ENCODE assay signal across 34 cellular contexts in genomic region chr18:51540562-51540961, GRCh38.
DNase-seq lines count a peak whose midpoint lies in the region; ATAC-seq, FAIRE-seq and TF ChIP-seq lines count a peak whose summit lies in the region.
"Had no signal": no experiment of that assay in that cellular context is flagged by ENCODE, and none has a peak within 500 bp of the region (broad histone marks: within the 10 kb centered on the region; RNA-seq: fewer than 3 reads in every experiment).

No MANE protein-coding gene starts in this region.

- TF ChIP-seq CTCF in HepG2 (CRISPR knock-in tag; IDR thresholded peaks at IDR 0.05), result no peak
- TF ChIP-seq CTCF in right lobe of liver (IDR thresholded peaks at IDR 0.05), result no peak
- TF ChIP-seq CTCF in A549 (IDR thresholded peaks at IDR 0.05), result no peak
- TF ChIP-seq CTCF in K562 (IDR thresholded peaks at IDR 0.05 in 2 of 3, conservative IDR thresholded peaks at IDR 0.05 in 1 of 3; ENCODE audit: insufficient read depth in 2 of 3, low read depth in 1 of 3, low read length in 3 of 3), result no peak
- no peak for TF ChIP-seq CTCF in H1 (IDR thresholded peaks at IDR 0.05; ENCODE audit: control extremely low read depth in 1 of 3, insufficient read depth in 1 of 3, low read depth in 1 of 3, low read length in 3 of 3)

- H3K9ac ChIP-seq in HepG2 (ENCODE audit: insufficient read depth, low read depth, low read length) (no peak overlapping the region), K562 (ENCODE audit: insufficient read depth in 1 of 2, low read depth in 2 of 2, low read length in 2 of 2) (no peak overlapping the region), H1 (replicated peaks in 1 of 4; ENCODE audit: extremely low read depth in 1 of 4, low read depth in 3 of 4, low read length in 3 of 4) (no peak overlapping the region)
- H3K9ac ChIP-seq: BLaER1; BLaER1 treated with 17β-estradiol and CSF1 and Interleukin-3, amounts not matched to agents 10 nM and 100 nM had no signal

- H4K20me1 ChIP-seq in HepG2 (ENCODE audit: insufficient read depth, low read length) (no peaks in the 10 kb centered on the region), K562 (replicated peaks; ENCODE audit: control insufficient read depth, insufficient read depth, low read length) (no peaks in the 10 kb centered on the region), H1 (replicated peaks in 1 of 2; ENCODE audit: control insufficient read depth in 1 of 2, insufficient read depth in 2 of 2, low read length in 2 of 2) (no peaks in the 10 kb centered on the region)
- H4K20me1 ChIP-seq: BLaER1; BLaER1 treated with 17β-estradiol and CSF1 and Interleukin-3, amounts not matched to agents 10 nM and 100 nM had no signal

- H3K14ac ChIP-seq in H1 (ENCODE audit: insufficient read length), result no peak overlapping the region

- H3K4me2 ChIP-seq in HepG2 (ENCODE audit: low read depth, low read length) (no peak overlapping the region), A549 (no peak overlapping the region), K562 (ENCODE audit: insufficient read depth, low read length) (no peak overlapping the region), H1 (ENCODE audit: insufficient read depth in 1 of 2, low read depth in 2 of 2, low read length in 2 of 2) (no peak overlapping the region)
- H3K4me2 ChIP-seq: BLaER1; BLaER1 treated with 17β-estradiol and CSF1 and Interleukin-3, amounts not matched to agents 10 nM and 100 nM had no signal

- H2BK120ac ChIP-seq in H1 (replicated peaks; ENCODE audit: low read depth, low read length), result no peak overlapping the region

- TF ChIP-seq RAD21 in HepG2 (CRISPR knock-in tag; IDR thresholded peaks at IDR 0.05) (no peak), A549 (conservative IDR thresholded peaks at IDR 0.05 in 1 of 2, IDR thresholded peaks at IDR 0.05 in 1 of 2) (no peak), K562 (CRISPR knock-in tag; conservative IDR thresholded peaks at IDR 0.05 in 1 of 2, IDR thresholded peaks at IDR 0.05 in 1 of 2) (no peak), H1 (IDR thresholded peaks at IDR 0.05 in 1 of 2, conservative IDR thresholded peaks at IDR 0.05 in 1 of 2; ENCODE audit: low read depth in 2 of 2, low read length in 2 of 2) (no peak)

- FAIRE-seq in HepG2 (lab: Jason Lieb, UNC) (no peak), A549 (lab: Jason Lieb, UNC) (no peak), K562 (lab: Jason Lieb, UNC) (no peak), H1 (lab: Jason Lieb, UNC) (no peak)
- FAIRE-seq: A204.1, D721Med had no signal

- no peak overlapping the region for H4K91ac ChIP-seq in H1 (replicated peaks; ENCODE audit: insufficient read length, low read length)

- CTCF ChIA-PET in HepG2 (lab: Yijun Ruan, JAX; ENCODE audit: low intra/inter-chr PET ratio, low total read pairs) (no interaction called here), A549 (lab: Yijun Ruan, JAX) (no interaction called here), K562 (lab: Yijun Ruan, JAX; ENCODE audit: low intra/inter-chr PET ratio) (no interaction called here), H1 (lab: Charles Lee; ENCODE audit: partially characterized antibody) (interaction anchor here (0.6 kb wide), 1 partner anchor 26 kb away, joined by 3 read pairs; no protein-coding TSS in a partner anchor)

- H2BK20ac ChIP-seq in H1 (ENCODE audit: low read length), result no peak overlapping the region

- H3K18ac ChIP-seq in H1 (ENCODE audit: extremely low read depth, low read length), result no peak overlapping the region

- no peak overlapping the region for H2AK5ac ChIP-seq in H1 (ENCODE audit: low read depth, low read length)

- ATAC-seq in HepG2 (no peak), right lobe of liver (no peak), A549 (no peak), K562 (no peak)
- ATAC-seq: CD8-positive, alpha-beta T cell had no signal

- H3K36me3 ChIP-seq in HepG2 (replicated peaks in 1 of 2; ENCODE audit: control insufficient read depth in 1 of 2, insufficient read depth in 2 of 2, low read length in 2 of 2), result no peaks in the 10 kb centered on the region
- no peaks in the 10 kb centered on the region for H3K36me3 ChIP-seq in right lobe of liver
- H3K36me3 ChIP-seq in K562 (ENCODE audit: control insufficient read depth, insufficient read depth, low read length), result no peaks in the 10 kb centered on the region
- no peaks in the 10 kb centered on the region; a peak in 1 of 8 replicates for H3K36me3 ChIP-seq in H1 (ENCODE audit: control insufficient read depth in 2 of 4, insufficient read depth in 4 of 4, low read length in 3 of 4)
- H3K36me3 ChIP-seq: BE2C; BLaER1; BLaER1 treated with 17β-estradiol and CSF1 and Interleukin-3, amounts not matched to agents 10 nM and 100 nM had no signal

- no peak for TF ChIP-seq POLR2A in HepG2 (IDR thresholded peaks at IDR 0.05; ENCODE audit: insufficient read depth in 1 of 2, low read depth in 2 of 2, low read length in 2 of 2)
- no peak for TF ChIP-seq POLR2A in right lobe of liver (IDR thresholded peaks at IDR 0.05)
- no peak for TF ChIP-seq POLR2A in A549 (IDR thresholded peaks at IDR 0.05; ENCODE audit: low read length)
- no peak for TF ChIP-seq POLR2A in K562 (conservative IDR thresholded peaks at IDR 0.05)
- no peak for TF ChIP-seq POLR2A in H1 (IDR thresholded peaks at IDR 0.05; ENCODE audit: control extremely low read depth in 1 of 2, low read depth in 2 of 2, low read length in 2 of 2)

- H2BK15ac ChIP-seq in H1 (ENCODE audit: low read length), result no peak overlapping the region

- in situ Hi-C loops in HepG2 (cut with HindIII; ENCODE audit: extremely low pct_ligation_motif_present, low pct_unique_long_range_greater_than_20kb), result no loop called here
- in situ Hi-C loops in K562 (cut with MboI), result no loop called here

- H3K79me2 ChIP-seq in HepG2 (ENCODE audit: insufficient read depth, low read length) (no peaks in the 10 kb centered on the region), K562 (ENCODE audit: control insufficient read depth, insufficient read depth, low read length) (no peaks in the 10 kb centered on the region), H1 (ENCODE audit: control insufficient read depth in 1 of 2, insufficient read depth in 2 of 2, low read length in 2 of 2) (no peaks in the 10 kb centered on the region)

- TF ChIP-seq EP300 in HepG2 (IDR thresholded peaks at IDR 0.05; ENCODE audit: low read depth in 2 of 2, low read length in 2 of 2) (no peak), HepG2 (CRISPR knock-in tag; IDR thresholded peaks at IDR 0.05; ENCODE audit: borderline replicate concordance) (no peak), A549 (IDR thresholded peaks at IDR 0.05) (no peak), K562 (IDR thresholded peaks at IDR 0.05; ENCODE audit: low read length) (no peak), H1 (IDR thresholded peaks at IDR 0.05; ENCODE audit: borderline replicate concordance in 1 of 2, low read depth in 2 of 2, low read length in 2 of 2) (no peak)

- no peaks in the 10 kb centered on the region for H3K9me1 ChIP-seq in K562 (ENCODE audit: control insufficient read depth, insufficient read depth, low read length)

- POLR2A ChIA-PET in HepG2 (lab: Yijun Ruan, JAX), result no interaction called here
- POLR2A ChIA-PET in A549 (lab: Yijun Ruan, JAX), result no interaction called here
- POLR2A ChIA-PET in K562 (lab: Yijun Ruan, JAX), result no interaction called here
- POLR2A ChIA-PET in H1 (lab: Charles Lee; ENCODE audit: partially characterized antibody), result no interaction called here

- H3K56ac ChIP-seq in H1 (replicated peaks; ENCODE audit: insufficient read length, low read depth, low read length), result no peak overlapping the region

- 91% methylated on average over 1 of the region's 1 CpG for WGBS in HepG2 (ENCODE audit: low lambda C conversion rate)
- WGBS in right lobe of liver (ENCODE audit: insufficient coverage, low coverage, low lambda C conversion rate, missing lambda C conversion rate), result 80% methylated on average over 1 of the region's 1 CpG
- WGBS in A549 (ENCODE audit: missing lambda C conversion rate), result 96% methylated on average over 1 of the region's 1 CpG
- 0% methylated on average over 1 of the region's 1 CpG for WGBS in K562 (ENCODE audit: insufficient coverage, low coverage, missing lambda C conversion rate)
- 96% methylated on average over 1 of the region's 1 CpG; no CpG with 5 or more reads in 1 of the 2 experiments for WGBS in H1 (ENCODE audit: extremely low coverage in 1 of 2, insufficient coverage in 1 of 2, insufficient read length in 1 of 2, insufficient replicate concordance in 2 of 2, low coverage in 1 of 2, low lambda C conversion rate in 2 of 2, missing lambda C conversion rate in 1 of 2), 2 experiments

- H3K9me3 ChIP-seq in HepG2 (ENCODE audit: low read length) (no peaks in the 10 kb centered on the region), right lobe of liver (no peaks in the 10 kb centered on the region), A549 (no peaks in the 10 kb centered on the region), K562 (replicated peaks; ENCODE audit: control insufficient read depth, insufficient read depth, low read depth, low read length) (no peaks in the 10 kb centered on the region), H1 (ENCODE audit: insufficient read depth in 2 of 2, low read depth in 1 of 2, low read length in 1 of 2) (no peaks in the 10 kb centered on the region)
- H3K9me3 ChIP-seq: BE2C; BLaER1; BLaER1 treated with 17β-estradiol and CSF1 and Interleukin-3, amounts not matched to agents 10 nM and 100 nM; Caco-2 had no signal

- H3K27ac ChIP-seq in HepG2 (ENCODE audit: extremely low read length, insufficient read depth, low read length) (no peak overlapping the region), right lobe of liver (no peak overlapping the region), A549 (no peak overlapping the region), K562 (ENCODE audit: extremely low read depth, low read depth, low read length) (no peak overlapping the region), H1 (ENCODE audit: low read depth, low read length) (no peak overlapping the region)
- H3K27ac ChIP-seq: 22Rv1; BLaER1; BLaER1 treated with 17β-estradiol and CSF1 and Interleukin-3, amounts not matched to agents 10 nM and 100 nM; C4-2B had no signal

- no peak overlapping the region for H4K5ac ChIP-seq in H1 (ENCODE audit: insufficient read length, low read depth, low read length)

- no peak overlapping the region for H2BK5ac ChIP-seq in H1 (ENCODE audit: low read depth, low read length)

- H3K4me1 ChIP-seq in HepG2 (ENCODE audit: insufficient read depth, low read length), result no peaks in the 10 kb centered on the region
- no peaks in the 10 kb centered on the region for H3K4me1 ChIP-seq in right lobe of liver
- H3K4me1 ChIP-seq in A549, result no peaks in the 10 kb centered on the region
- H3K4me1 ChIP-seq in K562 (replicated peaks in 1 of 2; ENCODE audit: control insufficient read depth in 2 of 2, insufficient read depth in 2 of 2, low read length in 2 of 2), result no peaks in the 10 kb centered on the region
- H3K4me1 ChIP-seq in H1 (replicated peaks in 1 of 4; ENCODE audit: control insufficient read depth in 3 of 4, insufficient read depth in 4 of 4, low read length in 3 of 4), result no peaks in the 10 kb centered on the region
- H3K4me1 ChIP-seq: BE2C; BLaER1; BLaER1 treated with 17β-estradiol and CSF1 and Interleukin-3, amounts not matched to agents 10 nM and 100 nM; Caco-2 had no signal

- H3K4me3 ChIP-seq in HepG2 (replicated peaks in 1 of 3; ENCODE audit: insufficient read depth in 1 of 3, low read depth in 2 of 3, low read length in 3 of 3) (no peak overlapping the region), right lobe of liver (no peak overlapping the region), A549 (no peak overlapping the region), K562 (no peak overlapping the region), H1 (ENCODE audit: extremely low read depth in 1 of 4, insufficient read depth in 2 of 4, low read depth in 3 of 4, low read length in 4 of 4) (no peak overlapping the region)
- H3K4me3 ChIP-seq: BLaER1; BLaER1 treated with 17β-estradiol and CSF1 and Interleukin-3, amounts not matched to agents 10 nM and 100 nM had no signal

- H3K27me3 ChIP-seq in HepG2 (ENCODE audit: control insufficient read depth in 1 of 2, insufficient read depth in 2 of 2, low read length in 2 of 2) (no peaks in the 10 kb centered on the region), right lobe of liver (no peaks in the 10 kb centered on the region), K562 (ENCODE audit: control insufficient read depth in 2 of 2, insufficient read depth in 2 of 2, low read length in 2 of 2) (no peaks in the 10 kb centered on the region), H1 (replicated peaks in 1 of 4; ENCODE audit: control insufficient read depth in 3 of 4, extremely low read depth in 1 of 4, insufficient read depth in 3 of 4, low read length in 3 of 4) (no peaks in the 10 kb centered on the region)
- H3K27me3 ChIP-seq: BE2C; BLaER1; BLaER1 treated with 17β-estradiol and CSF1 and Interleukin-3, amounts not matched to agents 10 nM and 100 nM had no signal

- H2BK12ac ChIP-seq in H1 (ENCODE audit: low read depth, low read length), result no peak overlapping the region

- no peaks in the 10 kb centered on the region for H3K79me1 ChIP-seq in H1 (ENCODE audit: low read depth, low read length)

- no peak overlapping the region for H3K4ac ChIP-seq in H1 (replicated peaks; ENCODE audit: insufficient read length, low read depth, low read length)

- DNase-seq in HepG2 (ENCODE audit: low spot score) (no peak), right lobe of liver (no peak), A549 (ENCODE audit: low read depth in 1 of 2, low spot score in 1 of 2) (no peak), K562 (ENCODE audit: extremely low read depth in 1 of 4, low spot score in 3 of 4) (no peak), H1 (ENCODE audit: low read depth in 1 of 2, low spot score in 2 of 2) (no peak), dermis blood vessel endothelial cell (no peak), NCI-H226 (no peak), NCI-H2171 (lab: John Stamatoyannopoulos, UW) (no peak)
- DNase-seq: 8988T; ACHN; AML-193; BE2C; C1 segment of cervical spinal cord; Caco-2; Calu3; CD4-positive, alpha-beta memory T cell; CD4-positive, alpha-beta T cell; CD4-positive, CD25-positive, alpha-beta regulatory T cell; CD8-positive, alpha-beta memory T cell; CD8-positive, alpha-beta T cell; COR-L47; DMS 273 treated with DMSO at 0.1 percent for 48 hours; DMS153; DMS53; DMS79; DMS79 treated with DMSO at 0.1 percent for 48 hours; DND-41; EL had no signal

- H4K8ac ChIP-seq in H1 (ENCODE audit: extremely low read depth, insufficient read depth, low read length), result no peak overlapping the region

- H3K23me2 ChIP-seq in H1 (ENCODE audit: low read depth, low read length), result no peaks in the 10 kb centered on the region

- H3K23ac ChIP-seq in H1 (ENCODE audit: insufficient read length), result no peak overlapping the region

- H2AFZ ChIP-seq in HepG2 (ENCODE audit: low read length) (no peak overlapping the region), K562 (ENCODE audit: low read depth, low read length) (no peak overlapping the region), H1 (ENCODE audit: low read length) (no peak overlapping the region)

- BruUV-seq in HepG2 (replicated peaks; lab: Mats Ljungman, UMichigan) (no TSS peak), K562 (replicated peaks; lab: Mats Ljungman, UMichigan) (no TSS peak)

- intact Hi-C loops in HepG2 (cut with micrococcal nuclease; ENCODE audit: unreplicated experiment) (no loop called here), right lobe of liver (cut with DNase I) (no loop called here), K562 (cut with micrococcal nuclease) (no loop called here)

Comparison
In these comparisons a context has a peak if more than half of its experiments do, and no peak if none do; other contexts are left out.
1. Of the 241 proteins assayed by ChIP-seq in both HepG2 and K562: peak only in HepG2: MAFF and MAFK; only in K562: MAFG; in both: none; in neither: 238.